Comparison of ENCODE assay signal across 31 cellular contexts in the genomic region with DNA sequence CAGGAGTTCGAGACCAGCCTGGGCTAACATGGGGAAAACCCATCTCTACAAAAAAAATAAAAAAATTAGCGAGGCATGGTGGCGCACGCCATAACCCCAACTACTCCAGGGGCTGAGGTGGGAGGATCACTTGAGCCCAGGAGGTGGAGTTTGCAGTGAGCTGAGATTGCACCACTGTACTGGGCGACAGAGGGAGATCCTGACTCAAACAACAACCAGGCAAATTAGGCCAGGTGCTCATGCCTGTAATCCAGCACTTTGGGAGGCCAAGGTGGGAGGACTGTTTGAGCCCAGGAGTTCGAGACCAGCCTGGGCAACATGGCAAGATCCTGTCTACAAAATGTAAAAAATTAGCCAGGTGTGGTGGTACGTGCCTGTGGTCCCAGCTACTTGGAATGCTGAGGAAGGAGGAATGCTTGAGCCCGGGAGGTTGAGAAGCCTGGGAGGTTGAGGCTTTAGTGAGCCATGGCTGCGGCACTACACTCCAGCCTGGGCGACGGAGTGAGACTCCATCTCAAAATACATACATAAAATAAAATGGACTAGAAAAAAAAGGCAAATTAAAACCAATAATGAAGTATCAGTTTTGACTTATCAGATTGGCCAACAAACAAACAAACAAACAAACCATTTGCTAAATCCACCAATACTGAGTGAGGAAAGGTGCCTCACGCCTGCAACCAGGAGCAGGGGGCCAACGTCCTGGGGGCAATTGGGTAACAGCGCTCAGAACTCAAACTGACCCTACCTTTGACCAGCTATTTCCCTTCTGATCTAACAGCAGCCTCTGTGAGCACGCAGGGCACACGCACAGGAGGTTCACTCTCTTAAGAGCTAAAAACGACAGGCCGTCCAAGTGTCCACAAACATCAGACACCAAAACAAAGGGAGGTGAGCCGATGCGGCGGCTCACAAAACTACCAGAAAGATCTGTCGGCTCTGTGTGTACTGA. TPM values are rescaled to one million over a fixed set of nuclear protein-coding genes. Genes with fewer than 3 reads are reported as not detected.
DNase-seq lines count a peak whose midpoint lies in the region; ATAC-seq and TF ChIP-seq lines count a peak whose summit lies in the region.
"Had no signal": no experiment of that assay in that cellular context is flagged by ENCODE, and none has a peak within 500 bp of the region (broad histone marks: within the 10 kb centered on the region; RNA-seq: fewer than 3 reads in every experiment).

No MANE protein-coding gene starts in this region.

- no peak for DNase-seq in activated naive CD4-positive, alpha-beta T cell treated with anti-CD3 and anti-CD28 coated beads, Interleukin-2, amount 10 ng/mL, durations not matched to agents 7 days and 5 days
- DNase-seq in activated naive CD4-positive, alpha-beta T cell treated with anti-CD3 and anti-CD28 coated beads, Interleukin-2, amount 50 U/mL, for 16 hours: no peak
- no peak for DNase-seq in endothelial cell (ENCODE audit: low spot score)
- no peak for DNase-seq in mesothelial cell of epicardium (ENCODE audit: low spot score in 2 of 2, unreplicated experiment in 2 of 2)
- no peak for DNase-seq in T-helper 2 cell treated with Interferon-gamma antibody and Interleukin-4, amounts not matched to agents 5 μg/mL and 100 μg/mL, for 36 hours (ENCODE audit: low spot score)
- no peak for DNase-seq in thyroid gland
- DNase-seq in CD8-positive, alpha-beta T cell: no peak
- DNase-seq in SJCRH30: no peak
- DNase-seq: 8988T; activated CD4-positive, alpha-beta memory T cell treated with anti-CD3 and anti-CD28 coated beads for 36 hours; activated CD4-positive, CD25-positive, alpha-beta regulatory T cell treated with anti-CD3 and anti-CD28 coated beads, Interleukin-2, amount 50 U/mL, for 72 hours; activated CD8-positive, alpha-beta memory T cell treated with anti-CD3 and anti-CD28 coated beads, Interleukin-2, amount 50 U/mL, for 4 hours; activated naive CD4-positive, alpha-beta T cell treated with Interleukin-2 at 50 U/mL for 16 hours; adrenal gland; C1 segment of cervical spinal cord; cerebellar nuclear complex; dermis blood vessel endothelial cell; esophagus squamous epithelium; foreskin melanocyte; GDM1; GM23248; KBM-7; NCI-H1092 treated with DMSO at 0.1 percent for 48 hours; NCI-H187; psoas muscle; stimulated activated CD4-positive, alpha-beta T cell treated with anti-CD3 and anti-CD28 coated beads, Interleukin-4, amount 100 ng/mL, for 24 hours; tibial artery had no signal

- peaks cover 24% of the 10 kb centered on the region for H3K4me1 Mint-ChIP-seq in activated naive CD4-positive, alpha-beta T cell treated with anti-CD3 and anti-CD28 coated beads, Interleukin-2, amount 10 ng/mL, durations not matched to agents 7 days and 5 days
- H3K4me1 Mint-ChIP-seq in endothelial cell (ENCODE audit: unreplicated experiment) (peaks cover 20% of the 10 kb centered on the region), mesothelial cell of epicardium (peaks cover 28% of the 10 kb centered on the region)
- H3K4me1 Mint-ChIP-seq in T-helper 2 cell treated with Interferon-gamma antibody and Interleukin-4, amounts not matched to agents 5 μg/mL and 100 μg/mL, for 36 hours (ENCODE audit: low read depth): peaks cover 18% of the 10 kb centered on the region
- H3K4me1 Mint-ChIP-seq in CD8-positive, alpha-beta T cell (ENCODE audit: low read depth): peaks cover 35% of the 10 kb centered on the region

- POLR2A ChIA-PET in CD8-positive, alpha-beta T cell (lab: Charles Lee): interaction anchor here (0.5 kb wide), 1 partner anchor 82 kb away, joined by 3 read pairs; no protein-coding TSS in a partner anchor

- H3K4me3 Mint-ChIP-seq in activated naive CD4-positive, alpha-beta T cell treated with anti-CD3 and anti-CD28 coated beads, Interleukin-2, amount 10 ng/mL, durations not matched to agents 7 days and 5 days: no peak overlapping the region
- H3K4me3 Mint-ChIP-seq in endothelial cell (ENCODE audit: unreplicated experiment) (peak overlapping the region; percentile 62), mesothelial cell of epicardium (no peak overlapping the region)
- H3K4me3 Mint-ChIP-seq in T-helper 2 cell treated with Interferon-gamma antibody and Interleukin-4, amounts not matched to agents 5 μg/mL and 100 μg/mL, for 36 hours: no peak overlapping the region
- H3K4me3 Mint-ChIP-seq in CD8-positive, alpha-beta T cell: no peak overlapping the region
- H3K4me3 Mint-ChIP-seq: activated CD4-positive, alpha-beta memory T cell treated with anti-CD3 and anti-CD28 coated beads for 36 hours; brain; T-helper 1 cell treated with Interleukin-12 subunit alpha and Interleukin-12 subunit beta and Interleukin-4 antibody, amounts not matched to agents 30 μg/mL and 1 μg/mL, for 36 hours had no signal

- TF ChIP-seq CTCF in endothelial cell (IDR thresholded peaks at IDR 0.05; ENCODE audit: unreplicated experiment): no peak
- no peak for TF ChIP-seq CTCF in mesothelial cell of epicardium (IDR thresholded peaks at IDR 0.05; ENCODE audit: unreplicated experiment)
- no peak for TF ChIP-seq CTCF in thyroid gland (IDR thresholded peaks at IDR 0.05)
- TF ChIP-seq CTCF in CD8-positive, alpha-beta T cell (IDR thresholded peaks at IDR 0.05): no peak

- CTCF ChIA-PET in activated naive CD4-positive, alpha-beta T cell treated with anti-CD3 and anti-CD28 coated beads, Interleukin-2, amount 10 ng/mL, durations not matched to agents 7 days and 5 days (lab: Charles Lee): interaction anchor here (0.9 kb wide), 1 partner anchor 37 kb away, joined by 3 read pairs; no protein-coding TSS in a partner anchor
- CTCF ChIA-PET in CD8-positive, alpha-beta T cell (lab: Charles Lee): interaction anchor here (0.9 to 1.7 kb wide), 4 partner anchors 11 to 88 kb away, joined by 3 to 5 read pairs (median 4); no protein-coding TSS in a partner anchor

- intact Hi-C loops in thyroid gland (cut with DNase I): no loop called here
- intact Hi-C loops in CD8-positive, alpha-beta T cell (cut with DNase I, micrococcal nuclease): no loop called here

- no peak overlapping the region for H3K27ac ChIP-seq in thyroid gland
- H3K27ac ChIP-seq in CD8-positive, alpha-beta T cell (ENCODE audit: low read depth, low read length): no peak overlapping the region
- H3K27ac ChIP-seq in SJCRH30: no peak overlapping the region
- H3K27ac ChIP-seq: adrenal gland, esophagus squamous epithelium, GM23248, neutrophil, psoas muscle, SK-N-MC, tibial artery had no signal

- no peaks in the 10 kb centered on the region for H3K27me3 ChIP-seq in thyroid gland
- H3K27me3 ChIP-seq in CD8-positive, alpha-beta T cell (ENCODE audit: insufficient read depth, low read length): no peaks in the 10 kb centered on the region
- H3K27me3 ChIP-seq in SJCRH30: no peaks in the 10 kb centered on the region
- H3K27me3 ChIP-seq: adrenal gland, esophagus squamous epithelium, neutrophil, tibial artery had no signal

- H3K9me3 Mint-ChIP-seq in activated naive CD4-positive, alpha-beta T cell treated with anti-CD3 and anti-CD28 coated beads, Interleukin-2, amount 10 ng/mL, durations not matched to agents 7 days and 5 days: no peaks in the 10 kb centered on the region
- H3K9me3 Mint-ChIP-seq in endothelial cell (ENCODE audit: unreplicated experiment): no peaks in the 10 kb centered on the region
- H3K9me3 Mint-ChIP-seq in mesothelial cell of epicardium: no peaks in the 10 kb centered on the region
- no peaks in the 10 kb centered on the region for H3K9me3 Mint-ChIP-seq in T-helper 2 cell treated with Interferon-gamma antibody and Interleukin-4, amounts not matched to agents 5 μg/mL and 100 μg/mL, for 36 hours
- H3K9me3 Mint-ChIP-seq in CD8-positive, alpha-beta T cell: no peaks in the 10 kb centered on the region
- H3K9me3 Mint-ChIP-seq: activated CD4-positive, alpha-beta memory T cell treated with anti-CD3 and anti-CD28 coated beads for 36 hours; brain; T-helper 1 cell treated with Interleukin-12 subunit alpha and Interleukin-12 subunit beta and Interleukin-4 antibody, amounts not matched to agents 30 μg/mL and 1 μg/mL, for 36 hours had no signal

- TF ChIP-seq POLR2A in thyroid gland (IDR thresholded peaks at IDR 0.05): no peak

- H3K4me3 ChIP-seq in thyroid gland (replicated peaks in 1 of 3) (no peak overlapping the region), SJCRH30 (no peak overlapping the region)
- H3K4me3 ChIP-seq in CD8-positive, alpha-beta T cell (ENCODE audit: low read depth, low read length): no peak overlapping the region
- H3K4me3 ChIP-seq: adrenal gland, esophagus squamous epithelium, GM23248, psoas muscle, SK-N-MC, tibial artery had no signal

- H3K9me3 ChIP-seq in thyroid gland (no peaks in the 10 kb centered on the region), SJCRH30 (replicated peaks) (no peaks in the 10 kb centered on the region)
- no peaks in the 10 kb centered on the region for H3K9me3 ChIP-seq in CD8-positive, alpha-beta T cell (ENCODE audit: low read length)
- H3K9me3 ChIP-seq: adrenal gland, esophagus squamous epithelium, neutrophil, psoas muscle, tibial artery had no signal

- no peak for ATAC-seq in CD8-positive, alpha-beta T cell
- ATAC-seq: psoas muscle had no signal

- H3K36me3 ChIP-seq in thyroid gland: peaks cover 0 to 3% of the 10 kb centered on the region in 2 donors
- H3K36me3 ChIP-seq in CD8-positive, alpha-beta T cell (ENCODE audit: insufficient read depth, low read length): peaks cover 8% of the 10 kb centered on the region
- no peaks in the 10 kb centered on the region for H3K36me3 ChIP-seq in SJCRH30

- H3K27ac Mint-ChIP-seq in activated naive CD4-positive, alpha-beta T cell treated with anti-CD3 and anti-CD28 coated beads, Interleukin-2, amount 10 ng/mL, durations not matched to agents 7 days and 5 days: peak overlapping the region; percentile 42
- H3K27ac Mint-ChIP-seq in endothelial cell (ENCODE audit: unreplicated experiment): no peak overlapping the region
- H3K27ac Mint-ChIP-seq in mesothelial cell of epicardium: peak overlapping the region; percentile 17
- no peak overlapping the region for H3K27ac Mint-ChIP-seq in T-helper 2 cell treated with Interferon-gamma antibody and Interleukin-4, amounts not matched to agents 5 μg/mL and 100 μg/mL, for 36 hours
- H3K27ac Mint-ChIP-seq in CD8-positive, alpha-beta T cell: no peak overlapping the region
- H3K27ac Mint-ChIP-seq: activated CD4-positive, alpha-beta memory T cell treated with anti-CD3 and anti-CD28 coated beads for 36 hours; T-helper 1 cell treated with Interleukin-12 subunit alpha and Interleukin-12 subunit beta and Interleukin-4 antibody, amounts not matched to agents 30 μg/mL and 1 μg/mL, for 36 hours had no signal

- H3K36me3 Mint-ChIP-seq in activated naive CD4-positive, alpha-beta T cell treated with anti-CD3 and anti-CD28 coated beads, Interleukin-2, amount 10 ng/mL, durations not matched to agents 7 days and 5 days: no peaks in the 10 kb centered on the region
- H3K36me3 Mint-ChIP-seq in endothelial cell (ENCODE audit: low read depth, unreplicated experiment) (peaks cover 3% of the 10 kb centered on the region), mesothelial cell of epicardium (peaks cover 3% of the 10 kb centered on the region)
- peaks cover 1% of the 10 kb centered on the region for H3K36me3 Mint-ChIP-seq in T-helper 2 cell treated with Interferon-gamma antibody and Interleukin-4, amounts not matched to agents 5 μg/mL and 100 μg/mL, for 36 hours (ENCODE audit: low read depth)
- H3K36me3 Mint-ChIP-seq in CD8-positive, alpha-beta T cell: peaks cover 31% of the 10 kb centered on the region
- H3K36me3 Mint-ChIP-seq: brain had no signal

- WGBS in thyroid gland, 2 donors: 86 to 90% methylated on average over 22 of the region's 22 CpGs

- peaks cover 0 to 4% of the 10 kb centered on the region in 2 donors for H3K4me1 ChIP-seq in thyroid gland
- peaks cover 30% of the 10 kb centered on the region for H3K4me1 ChIP-seq in CD8-positive, alpha-beta T cell (ENCODE audit: insufficient read depth, low read length)
- H3K4me1 ChIP-seq in SJCRH30: peaks cover 13% of the 10 kb centered on the region; the same call in 1 of the 2 replicates
- H3K4me1 ChIP-seq: adrenal gland, esophagus squamous epithelium, psoas muscle, tibial artery had no signal

- H3K27me3 Mint-ChIP-seq in activated naive CD4-positive, alpha-beta T cell treated with anti-CD3 and anti-CD28 coated beads, Interleukin-2, amount 10 ng/mL, durations not matched to agents 7 days and 5 days: no peaks in the 10 kb centered on the region
- peaks cover 2% of the 10 kb centered on the region for H3K27me3 Mint-ChIP-seq in endothelial cell (ENCODE audit: unreplicated experiment)
- no peaks in the 10 kb centered on the region for H3K27me3 Mint-ChIP-seq in mesothelial cell of epicardium (ENCODE audit: low read depth)
- no peaks in the 10 kb centered on the region for H3K27me3 Mint-ChIP-seq in T-helper 2 cell treated with Interferon-gamma antibody and Interleukin-4, amounts not matched to agents 5 μg/mL and 100 μg/mL, for 36 hours (ENCODE audit: low read depth)
- no peaks in the 10 kb centered on the region for H3K27me3 Mint-ChIP-seq in CD8-positive, alpha-beta T cell (ENCODE audit: low read depth)
- H3K27me3 Mint-ChIP-seq: activated CD4-positive, alpha-beta memory T cell treated with anti-CD3 and anti-CD28 coated beads for 36 hours; brain had no signal

RNA-seq across cellular contexts. Expression of a gene that starts 19.4 kb away (rescaled TPM):
- 400 TPM for total RNA-seq in endothelial cell (ENCODE audit: unreplicated experiment)
- total RNA-seq in mesothelial cell of epicardium: 227 to 230 TPM (median 229 TPM) in 3 replicates
- total RNA-seq in thyroid gland: 10 to 100 TPM; 23.5 to 92.5 (median 77.3) TPM
- total RNA-seq in CD8-positive, alpha-beta T cell: 100 to 1,000 TPM; 245 to 263 TPM
- 141 and 151 TPM in 2 replicates for total RNA-seq in SJCRH30 (2014; rRNA removed; shearing (Covaris generic))

RNA-seq across cellular contexts. Expression of a gene that starts 51.8 kb away (rescaled TPM):
- total RNA-seq in endothelial cell (ENCODE audit: unreplicated experiment) (74.1 TPM), mesothelial cell of epicardium (87.3 to 94.9 TPM (median 87.9 TPM) in 3 replicates), thyroid gland (10 to 100 TPM; 58.7 to 90.5 (median 75.5) TPM)
- 100 to 1,000 TPM; 159 to 174 TPM for total RNA-seq in CD8-positive, alpha-beta T cell
- total RNA-seq in SJCRH30 (2014; rRNA removed; shearing (Covaris generic)): 112 and 126 TPM in 2 replicates

Comparison
In these comparisons a context has a peak if more than half of its experiments do, and no peak if none do; other contexts are left out.
1. H3K27ac Mint-ChIP-seq: peak in activated naive CD4-positive, alpha-beta T cell treated with anti-CD3 and anti-CD28 coated beads, Interleukin-2, amount 10 ng/mL, durations not matched to agents 7 days and 5 days (single experiment) and mesothelial cell of epicardium (single experiment); none in endothelial cell (single experiment), T-helper 2 cell treated with Interferon-gamma antibody and Interleukin-4, amounts not matched to agents 5 μg/mL and 100 μg/mL, for 36 hours (single experiment) and CD8-positive, alpha-beta T cell (single experiment).